18 cellular contexts compared by ENCODE assay signal in genomic region chr9:83270116-83270515, GRCh38.
"Had no signal": no experiment of that assay in that cellular context is flagged by ENCODE, and none has a peak within 500 bp of the region (broad histone marks: within the 10 kb centered on the region; RNA-seq: fewer than 3 reads in every experiment).

No MANE protein-coding gene starts in this region.

- H3K4me1 ChIP-seq: left lung, suprapubic skin, uterus had no signal

- H3K36me3 ChIP-seq: brain microvascular endothelial cell, left lung, suprapubic skin, transverse colon, uterus had no signal

- H3K4me3 ChIP-seq: left lung, suprapubic skin, transverse colon, uterus had no signal

- ATAC-seq: esophagus mucosa, left lung had no signal

- DNase-seq: activated CD4-positive, alpha-beta T cell treated with anti-CD3 and anti-CD28 coated beads for 4 hours; activated CD4-positive, alpha-beta T cell treated with anti-CD3 and anti-CD28 coated beads, Interleukin-2, amount 50 U/mL, for 4 hours; activated effector memory CD4-positive, alpha-beta T cell treated with Interleukin-2 at 50 U/mL for 16 hours; activated naive CD4-positive, alpha-beta T cell treated with Interleukin-2 at 50 U/mL for 16 hours; brain microvascular endothelial cell; caudate nucleus; cortex of kidney; foreskin fibroblast; kidney glomerular epithelial cell; left lung; stimulated activated CD4-positive, alpha-beta T cell treated with anti-CD3 and anti-CD28 coated beads, Interleukin-15, amount 100 ng/mL, for 24 hours; stimulated activated naive CD4-positive, alpha-beta T cell; T-helper 2 cell; transverse colon; uterus had no signal

- H3K27ac ChIP-seq: brain microvascular endothelial cell, left lung, suprapubic skin, transverse colon, uterus, VCaP had no signal

- H3K9me3 ChIP-seq: left lung, suprapubic skin, transverse colon, uterus had no signal

- H3K27me3 ChIP-seq: brain microvascular endothelial cell, left lung, suprapubic skin, transverse colon, uterus had no signal
